In the genomic region with DNA sequence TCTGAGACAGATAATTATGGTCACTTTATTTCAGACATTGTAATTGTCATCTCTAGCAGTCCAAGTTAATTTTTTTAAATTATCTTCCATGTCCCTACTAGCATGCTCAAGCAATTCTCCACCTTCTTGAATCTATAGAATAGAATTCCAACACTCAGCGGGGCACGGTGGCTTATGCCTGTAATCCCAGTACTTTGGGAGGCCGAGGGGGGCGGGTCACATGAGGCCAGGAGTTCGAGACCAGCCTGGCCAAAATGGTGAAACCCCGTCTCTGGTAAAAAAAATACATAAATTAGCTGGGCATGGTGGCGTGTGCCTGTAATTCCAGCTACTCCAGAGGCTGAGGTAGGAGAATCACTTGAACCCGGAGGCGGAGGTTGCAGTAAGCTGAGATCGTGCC, we compare ENCODE assay signal across 8 cellular contexts. TPM values are rescaled to one million over a fixed set of nuclear protein-coding genes. Genes with fewer than 3 reads are reported as not detected.
DNase-seq lines count a peak whose midpoint lies in the region; ATAC-seq, FAIRE-seq and TF ChIP-seq lines count a peak whose summit lies in the region.
"Not testable (repeated sequence)": the region's sequence is repeated elsewhere in the genome, so short reads cannot be mapped to it uniquely, and the experiment has no call there.

No MANE protein-coding gene starts in this region.

- not testable (repeated sequence) for H3K27me3 Mint-ChIP-seq in nephron (ENCODE audit: low read depth)

- H3K9me3 Mint-ChIP-seq in nephron, result not testable (repeated sequence)

- not testable (repeated sequence) for TF ChIP-seq POLR2A in A549 (IDR thresholded peaks at IDR 0.05; ENCODE audit: low read length); IMR-90 (IDR thresholded peaks at IDR 0.05; ENCODE audit: low read depth, low read length); body of pancreas (IDR thresholded peaks at IDR 0.05); upper lobe of left lung (IDR thresholded peaks at IDR 0.05)

- peaks cover 94% of the 10 kb centered on the region for H3K4me1 ChIP-seq in A549
- H3K4me1 ChIP-seq in IMR-90 (ENCODE audit: control insufficient read depth, insufficient read depth, low read length), result peaks cover 39% of the 10 kb centered on the region
- H3K4me1 ChIP-seq in body of pancreas, result peaks cover 52% of the 10 kb centered on the region
- peaks cover 61% of the 10 kb centered on the region for H3K4me1 ChIP-seq in left ventricle myocardium inferior
- H3K4me1 ChIP-seq in smooth muscle cell (ENCODE audit: low read depth), result peaks cover 37% of the 10 kb centered on the region
- H3K4me1 ChIP-seq in upper lobe of left lung, result peaks cover 62 to 75% (median 71%) of the 10 kb centered on the region in 4 donors

- not testable (repeated sequence) for H2BK15ac ChIP-seq in IMR-90 (ENCODE audit: low read depth, low read length)

- H3K27me3 ChIP-seq in IMR-90 (ENCODE audit: control insufficient read depth, insufficient read depth, low read length); body of pancreas; left ventricle myocardium inferior (ENCODE audit: low read depth); smooth muscle cell (ENCODE audit: low read depth); upper lobe of left lung: not testable (repeated sequence)

- peak overlapping the region; percentile 83 for H3K4me2 ChIP-seq in A549
- H3K4me2 ChIP-seq in IMR-90 (ENCODE audit: low read depth, low read length), result not testable (repeated sequence)
- peak overlapping the region; percentile 51 for H3K4me2 ChIP-seq in smooth muscle cell

- H3K9me1 ChIP-seq in IMR-90 (ENCODE audit: insufficient read depth, low read length), result peaks cover 26% of the 10 kb centered on the region

- peaks cover 17% of the 10 kb centered on the region; the same call in 1 of the 2 replicates for H3K36me3 ChIP-seq in IMR-90 (ENCODE audit: control insufficient read depth, insufficient read depth, low read length)
- not testable (repeated sequence) for H3K36me3 ChIP-seq in body of pancreas (replicated peaks in 1 of 2; ENCODE audit: insufficient read depth in 1 of 2, low read depth in 2 of 2); left ventricle myocardium inferior; smooth muscle cell (ENCODE audit: low read depth); upper lobe of left lung

- not testable (repeated sequence) for H2BK120ac ChIP-seq in IMR-90 (ENCODE audit: low read depth, low read length)

- H3K4ac ChIP-seq in IMR-90 (ENCODE audit: low read depth, low read length), result peak overlapping the region; percentile 32; the same call in 1 of the 2 replicates

- H3K14ac ChIP-seq in IMR-90 (replicated peaks; ENCODE audit: low read depth, low read length), result not testable (repeated sequence)

- H4K5ac ChIP-seq in IMR-90 (ENCODE audit: low read depth, low read length), result not testable (repeated sequence)

- peaks cover 77% of the 10 kb centered on the region for H3K4me1 Mint-ChIP-seq in nephron

- intact Hi-C loops in IMR-90 (cut with micrococcal nuclease); body of pancreas (cut with DNase I); left ventricle myocardium inferior (cut with micrococcal nuclease): not testable (repeated sequence)

- not testable (repeated sequence) for H3K4me3 Mint-ChIP-seq in nephron

- H2BK20ac ChIP-seq in IMR-90 (ENCODE audit: low read depth, low read length), result not testable (repeated sequence)

- not testable (repeated sequence) for H3K79me2 ChIP-seq in smooth muscle cell (ENCODE audit: low read depth)

- H3K27ac ChIP-seq in A549 (peak overlapping the region; percentile 97 to 98), IMR-90 (ENCODE audit: insufficient read depth, low read length) (peak overlapping the region; percentile 61; the same call in 1 of the 2 replicates), body of pancreas (peak overlapping the region in 3 of 4 donors; percentile 9 to 27 (median 20)), epithelial cell of prostate (peak overlapping the region; percentile 99), left ventricle myocardium inferior (replicated peaks) (peak overlapping the region; percentile 2), smooth muscle cell (ENCODE audit: low read depth) (peak overlapping the region; percentile 100), upper lobe of left lung (peak overlapping the region in 3 of 4 donors; percentile 10 to 97 (median 95))

- peaks cover 21% of the 10 kb centered on the region for H3F3A ChIP-seq in smooth muscle cell (ENCODE audit: low read depth)

- peak overlapping the region; percentile 63 to 93 (median 91) for H3K27ac Mint-ChIP-seq in nephron

- TF ChIP-seq EP300 in A549 (IDR thresholded peaks at IDR 0.05); upper lobe of left lung (IDR thresholded peaks at IDR 0.05): not testable (repeated sequence)

- H2AFZ ChIP-seq in IMR-90 (replicated peaks; ENCODE audit: low read length, poor library complexity); smooth muscle cell (ENCODE audit: low read depth): not testable (repeated sequence)

- H2BK5ac ChIP-seq in IMR-90 (ENCODE audit: low read depth, low read length, poor library complexity, severe bottlenecking), result peak overlapping the region; percentile 87

- in situ Hi-C loops in IMR-90 (cut with MboI; ENCODE audit: low sequenced_read_pairs), result not testable (repeated sequence)

- not testable (repeated sequence) for ATAC-seq in A549; IMR-90 (ENCODE audit: low read depth); body of pancreas; upper lobe of left lung (ENCODE audit: low FRiP score in 2 of 2)

- 89% methylated on average over 10 of the region's 10 CpGs for WGBS in A549 (ENCODE audit: missing lambda C conversion rate)
- WGBS in IMR-90 (ENCODE audit: extremely low coverage in 2 of 2, insufficient read length in 1 of 2), 2 experiments, result 90% methylated on average over 4 of the region's 10 CpGs; no CpG with 5 or more reads in 1 of the 2 experiments
- 84 to 93% methylated on average over 10 of the region's 10 CpGs for WGBS in body of pancreas, 2 donors
- 84% methylated on average over 10 of the region's 10 CpGs for WGBS in smooth muscle cell (ENCODE audit: low lambda C conversion rate)
- 91 to 96% methylated on average over 10 of the region's 10 CpGs for WGBS in upper lobe of left lung, 2 donors

- BruUV-seq in IMR-90 (replicated peaks; lab: Mats Ljungman, UMichigan), result not testable (repeated sequence)

- not testable (repeated sequence) for H3K18ac ChIP-seq in IMR-90 (ENCODE audit: low read depth, low read length)

- H3K9ac ChIP-seq in IMR-90 (ENCODE audit: low read depth, low read length); smooth muscle cell (ENCODE audit: low read depth): not testable (repeated sequence)

- CTCF ChIA-PET in A549 (lab: Yijun Ruan, JAX), result interaction anchor here (1.0 to 12.3 kb wide), 6 partner anchors 12 to 66 kb away, joined by 3 to 98 read pairs (median 19); partner anchors contain the start of gene MYOF
- CTCF ChIA-PET in IMR-90 (lab: Yijun Ruan, JAX), result not testable (repeated sequence)

- FAIRE-seq in A549 (lab: Jason Lieb, UNC), result not testable (repeated sequence)

- H3K23ac ChIP-seq in IMR-90 (ENCODE audit: low read depth, low read length), result not testable (repeated sequence)

- POLR2A ChIA-PET in A549 (lab: Yijun Ruan, JAX), result interaction anchor here (0.8 to 1.4 kb wide), 2 partner anchors 29 to 36 kb away, joined by 3 read pairs; no protein-coding TSS in a partner anchor
- POLR2A ChIA-PET in IMR-90 (lab: Charles Lee; ENCODE audit: unreplicated experiment), result interaction anchor here (0.6 kb wide), 1 partner anchor 38 kb away, joined by 3 read pairs; no protein-coding TSS in a partner anchor

- H2AK9ac ChIP-seq in IMR-90 (replicated peaks; ENCODE audit: low read depth, low read length, poor library complexity), result not testable (repeated sequence)

- not testable (repeated sequence) for H3K9me3 ChIP-seq in A549; IMR-90 (ENCODE audit: control insufficient read depth, insufficient read depth, low read length); body of pancreas; left ventricle myocardium inferior (replicated peaks); smooth muscle cell (replicated peaks; ENCODE audit: low read depth); upper lobe of left lung

- H3K79me1 ChIP-seq in IMR-90 (ENCODE audit: low read depth in 1 of 2, low read length in 2 of 2), result peaks cover 42 to 66% of the 10 kb centered on the region in 2 experiments

- not testable (repeated sequence) for TF ChIP-seq CTCF in A549 (IDR thresholded peaks at IDR 0.05); IMR-90 (conservative IDR thresholded peaks at IDR 0.05; ENCODE audit: low read depth, low read length); body of pancreas (IDR thresholded peaks at IDR 0.05); left ventricle myocardium inferior (IDR thresholded peaks at IDR 0.05; ENCODE audit: borderline replicate concordance); nephron (IDR thresholded peaks at IDR 0.05; ENCODE audit: unreplicated experiment in 3 of 3); smooth muscle cell (IDR thresholded peaks at IDR 0.05; ENCODE audit: borderline replicate concordance, insufficient read depth, poor library complexity, severe bottlenecking); upper lobe of left lung (IDR thresholded peaks at IDR 0.05)

- H4K8ac ChIP-seq in IMR-90 (ENCODE audit: low read depth in 2 of 2, low read length in 2 of 2), result 0 out of 4 replicates have a peak overlapping the region, but pooled peaks of 1 of the 2 experiments have one; percentile 43

- not testable (repeated sequence) for H4K91ac ChIP-seq in IMR-90 (ENCODE audit: insufficient read depth, low read depth, low read length)

- dilution Hi-C loops in IMR-90 (cut with HindIII; ENCODE audit: low sequenced_read_pairs, unreplicated experiment), result not testable (repeated sequence)

- not testable (repeated sequence) for DNase-seq in A549 (ENCODE audit: low read depth in 1 of 2, low spot score in 1 of 2); IMR-90; body of pancreas; epithelial cell of prostate (ENCODE audit: low read depth, low spot score); left ventricle myocardium inferior; smooth muscle cell (lab: John Stamatoyannopoulos, UW; ENCODE audit: unreplicated experiment); upper lobe of left lung

- not testable (repeated sequence) for H2AK5ac ChIP-seq in IMR-90 (ENCODE audit: low read depth, low read length)

- not testable (repeated sequence) for H3K4me3 ChIP-seq in A549; IMR-90 (ENCODE audit: insufficient read depth, low read depth, low read length); body of pancreas; left ventricle myocardium inferior; smooth muscle cell; upper lobe of left lung

- not testable (repeated sequence) for H3K36me3 Mint-ChIP-seq in nephron (ENCODE audit: low read depth)

- peaks cover 10% of the 10 kb centered on the region; the same call in 1 of the 2 replicates for H4K20me1 ChIP-seq in IMR-90 (ENCODE audit: insufficient read depth, low read length)
- not testable (repeated sequence) for H4K20me1 ChIP-seq in smooth muscle cell (ENCODE audit: low read depth)

- not testable (repeated sequence) for TF ChIP-seq RAD21 in A549 (conservative IDR thresholded peaks at IDR 0.05 in 1 of 2, IDR thresholded peaks at IDR 0.05 in 1 of 2); IMR-90 (IDR thresholded peaks at IDR 0.05; ENCODE audit: low read length)

- not testable (repeated sequence) for H3K56ac ChIP-seq in IMR-90 (ENCODE audit: extremely low read depth, insufficient read depth, low read length)

RNA-seq across cellular contexts. Expression of gene MYOF, which starts 39.4 kb away (rescaled TPM):
- 229 and 265 TPM in 2 replicates for polyA plus RNA-seq in A549 (2011; rRNA removed)
- 117 TPM in 2 replicates for polyA plus RNA-seq in A549 (2012; cell fraction: cytosol; rRNA removed)
- polyA plus RNA-seq in A549 (2012; cell fraction: nucleus; rRNA removed), result 127 and 200 TPM in 2 replicates
- 190 to 217 TPM (median 191 TPM) in 3 replicates for polyA plus RNA-seq in A549 (2017; fragmentation: RNase III; extraction: RNeasy Plus Mini Kit Qiagen cat#74134 plus additional on column Dnase treatment)
- 195 and 221 TPM in 2 replicates for polyA minus RNA-seq in A549 (2011; rRNA and poly(A)+ RNA removed)
- 281 and 332 TPM in 2 replicates for total RNA-seq in IMR-90 (2012; rRNA removed)
- polyA plus RNA-seq in IMR-90 (2012; rRNA removed), result 197 and 221 TPM in 2 replicates
- 72.0 and 103 TPM in 2 replicates for polyA plus RNA-seq in IMR-90 (2012; cell fraction: cytosol; rRNA removed)
- 86.1 and 277 TPM in 2 replicates for polyA plus RNA-seq in IMR-90 (2012; cell fraction: nucleus; rRNA removed; ENCODE audit: low replicate concordance)
- 10 to 100 TPM; 21.1 to 25.7 TPM for total RNA-seq in body of pancreas
- 43.6 TPM for total RNA-seq in left ventricle myocardium inferior
- 99.5 and 99.6 TPM in 2 replicates for total RNA-seq in smooth muscle cell
- polyA plus RNA-seq in smooth muscle cell, result 29.6 and 45.1 TPM in 2 replicates
- 100 to 1,000 TPM in 4 of 6 donors, 10 to 100 TPM in 2; 83.9 to 168 (median 129) TPM for total RNA-seq in upper lobe of left lung

RNA-seq across cellular contexts. Expression of gene CEP55, which starts 53.7 kb away (rescaled TPM):
- 63.5 and 87.0 TPM in 2 replicates for polyA plus RNA-seq in A549 (2011; rRNA removed)
- polyA plus RNA-seq in A549 (2012; cell fraction: cytosol; rRNA removed), result 24.7 and 26.7 TPM in 2 replicates
- polyA plus RNA-seq in A549 (2012; cell fraction: nucleus; rRNA removed), result 12.1 and 18.0 TPM in 2 replicates
- 51.2 to 57.9 TPM (median 52.4 TPM) in 3 replicates for polyA plus RNA-seq in A549 (2017; fragmentation: RNase III; extraction: RNeasy Plus Mini Kit Qiagen cat#74134 plus additional on column Dnase treatment)
- polyA minus RNA-seq in A549 (2011; rRNA and poly(A)+ RNA removed), result 12.0 and 13.0 TPM in 2 replicates
- total RNA-seq in IMR-90 (2012; rRNA removed), result 23.5 and 30.8 TPM in 2 replicates
- polyA plus RNA-seq in IMR-90 (2012; rRNA removed), result 13.8 and 15.7 TPM in 2 replicates
- polyA plus RNA-seq in IMR-90 (2012; cell fraction: cytosol; rRNA removed), result 2.4 and 3.8 TPM in 2 replicates
- polyA plus RNA-seq in IMR-90 (2012; cell fraction: nucleus; rRNA removed; ENCODE audit: low replicate concordance), result 1.1 and 5.1 TPM in 2 replicates
- not detected for total RNA-seq in body of pancreas
- 0.66 TPM for total RNA-seq in left ventricle myocardium inferior
- 6.5 and 9.3 TPM in 2 replicates for total RNA-seq in smooth muscle cell
- 5.4 and 6.8 TPM in 2 replicates for polyA plus RNA-seq in smooth muscle cell
- 1 to 10 TPM in 5 of 6 donors, not detected in 1; 1.3 to 3.3 (median 2.3) TPM for total RNA-seq in upper lobe of left lung

Comparison
In these comparisons a context has a peak if more than half of its experiments do, and no peak if none do; other contexts are left out.
1. H3K27ac ChIP-seq: peak in every context shown above with its lines; median percentile 100 in smooth muscle cell; 99 in epithelial cell of prostate; 98 in A549; 95 in upper lobe of left lung; 61 in IMR-90; 20 in body of pancreas; 2 in left ventricle myocardium inferior.